29 cellular contexts compared by ENCODE assay signal in the genomic region with DNA sequence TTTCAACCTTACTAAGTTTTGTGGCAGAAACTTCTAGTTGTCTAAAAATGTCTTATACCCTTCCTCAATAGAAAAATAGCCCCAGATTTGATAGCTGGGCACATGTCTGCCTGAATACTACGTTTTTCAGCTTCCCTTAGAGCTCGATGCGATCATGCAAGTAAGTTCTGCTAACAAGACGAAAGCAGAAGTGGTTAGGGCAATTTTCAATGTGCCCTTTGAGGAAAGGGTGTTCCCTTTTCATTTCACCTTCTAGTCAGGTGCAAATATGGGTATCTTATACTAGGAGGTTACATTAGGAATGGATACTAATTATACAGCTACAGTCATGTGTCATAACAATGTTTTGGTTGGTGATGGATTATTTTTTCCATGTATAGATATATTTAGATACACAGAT.
"Had no signal": no experiment of that assay in that cellular context is flagged by ENCODE, and none has a peak within 500 bp of the region (broad histone marks: within the 10 kb centered on the region; RNA-seq: fewer than 3 reads in every experiment).

No MANE protein-coding gene starts in this region.

- H3K27me3 ChIP-seq: brain microvascular endothelial cell, cardiac muscle cell, SJSA1 had no signal

- H3K4me2 ChIP-seq: KMS-11 had no signal

- DNase-seq: activated CD4-positive, alpha-beta memory T cell treated with anti-CD3 and anti-CD28 coated beads for 36 hours; activated CD4-positive, alpha-beta T cell treated with anti-CD3 and anti-CD28 coated beads, Interleukin-2, amount 10 ng/mL, durations not matched to agents 7 days and 5 days; activated CD4-positive, CD25-positive, alpha-beta regulatory T cell; activated CD8-positive, alpha-beta memory T cell treated with anti-CD3 and anti-CD28 coated beads for 24 hours; activated gamma-delta T cell; activated naive CD4-positive, alpha-beta T cell treated with anti-CD3 and anti-CD28 coated beads, Interleukin-2, amount 10 ng/mL, durations not matched to agents 7 days and 5 days; activated naive CD8-positive, alpha-beta T cell treated with anti-CD3 and anti-CD28 coated beads for 36 hours; activated T-cell treated with anti-CD3 and anti-CD28 coated beads for 4 hours; activated T-cell treated with anti-CD3 and anti-CD28 coated beads, Interleukin-2, amount 50 U/mL, for 48 hours; brain microvascular endothelial cell; cerebellar nuclear complex; NCI-H1105; NCI-H1436; NCI-H1694 treated with DMSO at 0.1 percent for 48 hours; NCI-H2029 treated with DMSO at 0.1 percent for 48 hours; NCI-H446; NCI-H524; PC-3; SHP77; T-helper 2 cell; T1000 had no signal

- H3K4me3 ChIP-seq: cardiac muscle cell, SJSA1 had no signal

- ATAC-seq: activated T-helper 17 cell treated with anti-CD3 and anti-CD28 coated beads, Interleukin-2, amount 50 U/mL, for 72 hours; PC-3; SK-N-SH treated with all-trans-retinoic acid at 6 μM for 48 hours had no signal

- H3K4me1 ChIP-seq: SJSA1 had no signal

- H3K27ac ChIP-seq: brain microvascular endothelial cell, cardiac muscle cell, KMS-11, SJSA1, VCaP had no signal

- FAIRE-seq: colon, RCC 7860 had no signal

- H3K36me3 ChIP-seq: brain microvascular endothelial cell, cardiac muscle cell, SJSA1 had no signal

- H3K9ac ChIP-seq: KMS-11 had no signal
